Comparison of ENCODE assay signal across 1 cellular context in genomic region chr15:52439042-52439441, GRCh38.
TF ChIP-seq lines count a peak whose summit lies in the region.

No MANE protein-coding gene starts in this region.

TF ChIP-seq in GM12878, 131 proteins besides CTCF, POLR2A, EP300 and RAD21:
- 0 out of 2 replicates have a peak, but pooled peaks have one; percentile 50 for TF ChIP-seq YY1 (IDR thresholded peaks at IDR 0.05; ENCODE audit: low read depth, low read length)
